Comparison of ENCODE assay signal across 10 cellular contexts in genomic region chr12:6935551-6936377, GRCh38. TPM values are rescaled to one million over a fixed set of nuclear protein-coding genes. Genes with fewer than 3 reads are reported as not detected.
DNase-seq lines count a peak whose midpoint lies in the region; ATAC-seq and TF ChIP-seq lines count a peak whose summit lies in the region.
"Had no signal": no experiment of that assay in that cellular context is flagged by ENCODE, and none has a peak within 500 bp of the region (broad histone marks: within the 10 kb centered on the region; RNA-seq: fewer than 3 reads in every experiment).

No MANE protein-coding gene starts in this region.

- no peak overlapping the region; the same call in 1 of the 2 replicates for H3K9ac ChIP-seq in OCI-LY1 (ENCODE audit: low read length)

- H2AFZ ChIP-seq in OCI-LY1 (ENCODE audit: low read length): no peak overlapping the region

- H3K27ac ChIP-seq in OCI-LY1 (ENCODE audit: low read depth, low read length, poor library complexity, severe bottlenecking) (no peak overlapping the region), dorsolateral prefrontal cortex (peak overlapping the region in 51 of 59 donors; percentile 16 to 100 (median 70)), sigmoid colon (peak overlapping the region; percentile 46 to 99 (median 92))

- H3F3A ChIP-seq in OCI-LY1 (ENCODE audit: insufficient read depth, low read length): no peaks in the 10 kb centered on the region

- peaks cover 24% of the 10 kb centered on the region for H3K4me1 ChIP-seq in OCI-LY1 (ENCODE audit: insufficient read depth, low read length, severe bottlenecking)
- H3K4me1 ChIP-seq in sigmoid colon: peaks cover 0 to 72% (median 65%) of the 10 kb centered on the region in 4 donors

- no peak for TF ChIP-seq CTCF in GM12865 (IDR thresholded peaks at IDR 0.05; ENCODE audit: insufficient read depth, low read depth, low read length, missing control alignments)
- TF ChIP-seq CTCF in OCI-LY1 (IDR thresholded peaks at IDR 0.05; ENCODE audit: low read length): no peak
- no peak for TF ChIP-seq CTCF in dorsolateral prefrontal cortex (IDR thresholded peaks at IDR 0.05 in 54 of 56, conservative IDR thresholded peaks at IDR 0.05 in 2 of 56; ENCODE audit: low read depth in 1 of 56, partially characterized antibody in 56 of 56)
- TF ChIP-seq CTCF in sigmoid colon (IDR thresholded peaks at IDR 0.05): no peak

- WGBS in sigmoid colon, 2 donors: 77 to 83% methylated on average over 16 of the region's 16 CpGs

- H3K4me2 ChIP-seq in OCI-LY1 (ENCODE audit: low read length): peak overlapping the region; percentile 87

- H3K27me3 ChIP-seq in OCI-LY1 (ENCODE audit: insufficient read depth, low read length): no peaks in the 10 kb centered on the region
- no peaks in the 10 kb centered on the region for H3K27me3 ChIP-seq in dorsolateral prefrontal cortex
- H3K27me3 ChIP-seq in sigmoid colon: no peaks in the 10 kb centered on the region

- no peak for ATAC-seq in HG02798 (IDR thresholded peaks at IDR 0.05; ENCODE audit: poor library complexity, unreplicated experiment)

- peak overlapping the region; percentile 94; the same call in 1 of the 2 replicates for H3K4me3 ChIP-seq in GM12865 (ENCODE audit: low read depth, low read length)
- peak overlapping the region; percentile 73 for H3K4me3 ChIP-seq in OCI-LY1 (ENCODE audit: low read depth, low read length, poor library complexity, severe bottlenecking)
- peak overlapping the region in 1 of 59 donors; percentile 0 for H3K4me3 ChIP-seq in dorsolateral prefrontal cortex
- H3K4me3 ChIP-seq in sigmoid colon: no peak overlapping the region

- TF ChIP-seq POLR2A in sigmoid colon (IDR thresholded peaks at IDR 0.05): no peak

- intact Hi-C loops in dorsolateral prefrontal cortex (cut with DNase I) (loop anchor here in 1 of 2 donors (5.0 kb wide), 1 partner anchor 37 kb away; the partner anchor contains the start of genes EMG1 and PHB2), sigmoid colon (cut with DNase I) (loop anchor here (5.0 kb wide), 1 partner anchor 63 kb away; the partner anchor contains the start of gene SPSB2)

- no peaks in the 10 kb centered on the region for H3K9me3 ChIP-seq in OCI-LY1 (ENCODE audit: low read length)
- H3K9me3 ChIP-seq in sigmoid colon: no peaks in the 10 kb centered on the region

- H3K79me2 ChIP-seq in OCI-LY1 (ENCODE audit: insufficient read depth, low read length): no peaks in the 10 kb centered on the region

- TF ChIP-seq EP300 in sigmoid colon (IDR thresholded peaks at IDR 0.05): no peak

- no peaks in the 10 kb centered on the region for H4K20me1 ChIP-seq in OCI-LY1 (ENCODE audit: insufficient read depth, low read length)

- no peaks in the 10 kb centered on the region for H3K9me2 ChIP-seq in OCI-LY1 (ENCODE audit: low read depth, low read length)

- DNase-seq in GM12865 (ENCODE audit: low read depth) (no peak), dorsolateral prefrontal cortex (no peak), sigmoid colon (no peak), NCI-H510A (lab: John Stamatoyannopoulos, UW) (no peak), GM19240 (ENCODE audit: insufficient read length, low spot score) (no peak)
- DNase-seq: activated CD4-positive, CD25-positive, alpha-beta regulatory T cell; KG1; NCI-H748 treated with DMSO at 0.1 percent for 48 hours had no signal

- H3K36me3 ChIP-seq in OCI-LY1 (ENCODE audit: insufficient read depth, low read length): peaks cover 3% of the 10 kb centered on the region; the same call in 1 of the 2 replicates
- peaks cover 0 to 55% (median 33%) of the 10 kb centered on the region in 4 donors for H3K36me3 ChIP-seq in sigmoid colon

RNA-seq across cellular contexts. Expression of gene RNU7-1, which starts 7.9 kb away (rescaled TPM):
- total RNA-seq in dorsolateral prefrontal cortex: not detected
- total RNA-seq in sigmoid colon: not detected
- polyA plus RNA-seq in sigmoid colon: not detected

RNA-seq across cellular contexts. Expression of gene ATN1, which starts 8.0 kb away (rescaled TPM):
- total RNA-seq in dorsolateral prefrontal cortex (100 to 1,000 TPM; 147 to 334 (median 199) TPM), sigmoid colon (100 to 1,000 TPM in 1 of 4 donors, 10 to 100 TPM in 3; 46.4 to 138 (median 60.3) TPM)
- polyA plus RNA-seq in sigmoid colon: 10 to 100 TPM; 30.1 to 78.8 (median 33.0) TPM

RNA-seq across cellular contexts. Expression of gene C12orf57, which starts 8.1 kb away (rescaled TPM):
- total RNA-seq in dorsolateral prefrontal cortex (100 to 1,000 TPM; 102 to 287 (median 162) TPM), sigmoid colon (100 to 1,000 TPM; 465 to 697 (median 652) TPM)
- 100 to 1,000 TPM; 305 to 810 (median 418) TPM for polyA plus RNA-seq in sigmoid colon

RNA-seq across cellular contexts. Expression of gene PTPN6, which starts 15.4 kb away (rescaled TPM):
- total RNA-seq in dorsolateral prefrontal cortex (10 to 100 TPM in 52 of 120 experiments, 1 to 10 TPM in 68; 2.6 to 25.6 (median 9.2) TPM), sigmoid colon (10 to 100 TPM in 3 of 4 donors, 1 to 10 TPM in 1; 5.3 to 13.6 (median 11.8) TPM)
- polyA plus RNA-seq in sigmoid colon: 10 to 100 TPM; 42.1 to 92.4 (median 67.3) TPM

RNA-seq across cellular contexts. Expression of gene ENO2, which starts 21.4 kb away (rescaled TPM):
- total RNA-seq in dorsolateral prefrontal cortex: 1,000 to 10,000 TPM in 14 of 120 experiments, 100 to 1,000 TPM in 106; 270 to 1,166 (median 848) TPM
- total RNA-seq in sigmoid colon: 10 to 100 TPM; 26.3 to 37.5 (median 35.0) TPM
- polyA plus RNA-seq in sigmoid colon: 10 to 100 TPM in 1 of 3 donors, 1 to 10 TPM in 2; 1.8 to 15.6 (median 3.0) TPM

Comparison
In these comparisons a context has a peak if more than half of its experiments do, and no peak if none do; other contexts are left out.
1. H3K4me3 ChIP-seq: peak in GM12865 (single experiment) and OCI-LY1 (single experiment); none in sigmoid colon (0 of 4).